ENCODE assay signal across 8 cellular contexts in genomic region chr1:43947061-43947889, GRCh38. TPM values are rescaled to one million over a fixed set of nuclear protein-coding genes. Genes with fewer than 3 reads are reported as not detected.
DNase-seq lines count a peak whose midpoint lies in the region; ATAC-seq and TF ChIP-seq lines count a peak whose summit lies in the region.

No MANE protein-coding gene starts in this region.

- H3K4me3 Mint-ChIP-seq in activated T-helper 17 cell treated with anti-CD3 and anti-CD28 coated beads, Interleukin-2, amount 50 U/mL, for 72 hours, result peak overlapping the region; percentile 98

- H3K4me1 Mint-ChIP-seq in activated T-helper 17 cell treated with anti-CD3 and anti-CD28 coated beads, Interleukin-2, amount 50 U/mL, for 72 hours, result peaks cover 27% of the 10 kb centered on the region

- H3K4me3 ChIP-seq in left ventricle myocardium inferior (peak overlapping the region; percentile 85), skin epidermis (peak overlapping the region; percentile 58 to 86 (median 64))

- peaks cover 47% of the 10 kb centered on the region for H3K36me3 Mint-ChIP-seq in activated T-helper 17 cell treated with anti-CD3 and anti-CD28 coated beads, Interleukin-2, amount 50 U/mL, for 72 hours (ENCODE audit: low read depth)

- H3K27ac ChIP-seq in C4-2B (peak overlapping the region; percentile 90), left ventricle myocardium inferior (replicated peaks) (peak overlapping the region; percentile 97), skin epidermis (peak overlapping the region; percentile 84 to 100 (median 99))

- peaks cover 69% of the 10 kb centered on the region for H3K4me1 ChIP-seq in left ventricle myocardium inferior

- H3K27ac Mint-ChIP-seq in activated T-helper 17 cell treated with anti-CD3 and anti-CD28 coated beads, Interleukin-2, amount 50 U/mL, for 72 hours, result peak overlapping the region; percentile 99

- intact Hi-C loops in left ventricle myocardium inferior (cut with micrococcal nuclease), result no loop called here

- TF ChIP-seq CTCF in C4-2B (conservative IDR thresholded peaks at IDR 0.05), result no peak
- TF ChIP-seq CTCF in left ventricle myocardium inferior (IDR thresholded peaks at IDR 0.05; ENCODE audit: borderline replicate concordance), result no peak

- H3K9me3 ChIP-seq in left ventricle myocardium inferior (replicated peaks), result no peaks in the 10 kb centered on the region

- peaks cover 9% of the 10 kb centered on the region for H3K36me3 ChIP-seq in left ventricle myocardium inferior

- H3K9me3 Mint-ChIP-seq in activated T-helper 17 cell treated with anti-CD3 and anti-CD28 coated beads, Interleukin-2, amount 50 U/mL, for 72 hours, result no peaks in the 10 kb centered on the region

- H3K27me3 ChIP-seq in left ventricle myocardium inferior (ENCODE audit: low read depth), result no peaks in the 10 kb centered on the region

- ATAC-seq in HG02840 (IDR thresholded peaks at IDR 0.05; ENCODE audit: low FRiP score, unreplicated experiment), result peak; percentile 29
- ATAC-seq in activated T-helper 17 cell treated with anti-CD3 and anti-CD28 coated beads, Interleukin-2, amount 50 U/mL, for 72 hours (replicated peaks), result no peak

- peak; percentile 58 for DNase-seq in left ventricle myocardium inferior
- no peak for DNase-seq in middle frontal gyrus (ENCODE audit: extremely low spot score, low spot score)
- DNase-seq in ureter (ENCODE audit: low spot score), result no peak
- no peak for DNase-seq in NOMO-1 treated with DMSO at 0.1 percent for 48 hours (lab: John Stamatoyannopoulos, UW; ENCODE audit: unreplicated experiment)

- no peaks in the 10 kb centered on the region for H3K27me3 Mint-ChIP-seq in activated T-helper 17 cell treated with anti-CD3 and anti-CD28 coated beads, Interleukin-2, amount 50 U/mL, for 72 hours

RNA-seq across cellular contexts. Expression of gene IPO13, which starts 0.5 kb away (rescaled TPM):
- 10 to 100 TPM in 1 of 2 donors, 1 to 10 TPM in 1; 9.4 to 26.5 TPM for total RNA-seq in activated T-helper 17 cell treated with anti-CD3 and anti-CD28 coated beads, Interleukin-2, amount 50 U/mL, for 72 hours
- total RNA-seq in left ventricle myocardium inferior (57.4 TPM), ureter (22.1 TPM)

RNA-seq across cellular contexts. Expression of gene ARTN, which starts 13.7 kb away (rescaled TPM):
- total RNA-seq in activated T-helper 17 cell treated with anti-CD3 and anti-CD28 coated beads, Interleukin-2, amount 50 U/mL, for 72 hours, result under 1 TPM in 1 of 2 donors, not detected in 1; 0.32 TPM
- total RNA-seq in left ventricle myocardium inferior, result 0.14 TPM
- 5.7 TPM for total RNA-seq in ureter

RNA-seq across cellular contexts. Expression of gene DPH2, which starts 22.5 kb away (rescaled TPM):
- total RNA-seq in activated T-helper 17 cell treated with anti-CD3 and anti-CD28 coated beads, Interleukin-2, amount 50 U/mL, for 72 hours, result 10 to 100 TPM; 24.7 to 59.4 TPM
- total RNA-seq in left ventricle myocardium inferior (18.2 TPM), ureter (32.2 TPM)

RNA-seq across cellular contexts. Expression of gene ATP6V0B, which starts 27.5 kb away (rescaled TPM):
- 100 to 1,000 TPM in 1 of 2 donors, 10 to 100 TPM in 1; 80.1 to 183 TPM for total RNA-seq in activated T-helper 17 cell treated with anti-CD3 and anti-CD28 coated beads, Interleukin-2, amount 50 U/mL, for 72 hours
- total RNA-seq in left ventricle myocardium inferior (80.6 TPM), ureter (98.3 TPM)

RNA-seq across cellular contexts. Expression of gene B4GALT2, which starts 31.7 kb away (rescaled TPM):
- total RNA-seq in activated T-helper 17 cell treated with anti-CD3 and anti-CD28 coated beads, Interleukin-2, amount 50 U/mL, for 72 hours, result 10 to 100 TPM; 18.5 to 34.4 TPM
- 40.3 TPM for total RNA-seq in left ventricle myocardium inferior
- 39.7 TPM for total RNA-seq in ureter
